In the genomic region with DNA sequence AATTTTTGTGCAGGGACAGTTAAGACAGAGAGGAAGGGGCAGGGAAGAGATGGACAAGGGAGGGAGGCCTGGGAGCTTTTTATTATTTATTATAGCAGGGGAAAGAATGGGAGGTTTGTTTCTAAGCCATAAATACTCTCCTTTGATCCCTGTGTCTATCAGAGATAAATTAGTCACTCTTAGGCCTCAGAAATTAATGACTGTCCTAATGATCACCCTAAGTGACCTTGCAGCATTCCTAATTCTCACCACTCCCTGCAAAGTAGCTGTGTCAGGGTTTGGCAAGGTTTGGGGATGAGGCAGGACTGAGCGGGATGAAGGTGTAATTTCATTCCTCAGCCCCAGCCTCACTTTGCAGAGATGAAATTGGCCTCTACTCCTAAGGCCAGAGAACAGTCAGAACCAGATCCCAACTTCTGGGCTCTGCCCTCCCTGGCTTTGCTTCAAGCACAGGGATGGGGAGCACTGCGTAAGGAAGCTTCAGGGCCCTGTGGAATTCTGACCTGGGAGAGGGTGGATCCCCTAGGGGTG, we compare ENCODE assay signal across 1 cellular context.
TF ChIP-seq lines count a peak whose summit lies in the region.

No MANE protein-coding gene starts in this region.

TF ChIP-seq in HCT116, 20 proteins besides CTCF, POLR2A, EP300 and RAD21 (continued from another document):
- TF ChIP-seq, protein P1, sequence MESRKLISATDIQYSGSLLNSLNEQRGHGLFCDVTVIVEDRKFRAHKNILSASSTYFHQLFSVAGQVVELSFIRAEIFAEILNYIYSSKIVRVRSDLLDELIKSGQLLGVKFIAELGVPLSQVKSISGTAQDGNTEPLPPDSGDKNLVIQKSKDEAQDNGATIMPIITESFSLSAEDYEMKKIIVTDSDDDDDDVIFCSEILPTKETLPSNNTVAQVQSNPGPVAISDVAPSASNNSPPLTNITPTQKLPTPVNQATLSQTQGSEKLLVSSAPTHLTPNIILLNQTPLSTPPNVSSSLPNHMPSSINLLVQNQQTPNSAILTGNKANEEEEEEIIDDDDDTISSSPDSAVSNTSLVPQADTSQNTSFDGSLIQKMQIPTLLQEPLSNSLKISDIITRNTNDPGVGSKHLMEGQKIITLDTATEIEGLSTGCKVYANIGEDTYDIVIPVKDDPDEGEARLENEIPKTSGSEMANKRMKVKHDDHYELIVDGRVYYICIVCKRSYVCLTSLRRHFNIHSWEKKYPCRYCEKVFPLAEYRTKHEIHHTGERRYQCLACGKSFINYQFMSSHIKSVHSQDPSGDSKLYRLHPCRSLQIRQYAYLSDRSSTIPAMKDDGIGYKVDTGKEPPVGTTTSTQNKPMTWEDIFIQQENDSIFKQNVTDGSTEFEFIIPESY (IDR thresholded peaks at IDR 0.05; ENCODE audit: extremely low read depth, insufficient replicate concordance, low read length), result no peak
- TF ChIP-seq ZNF274 (IDR thresholded peaks at IDR 0.05; ENCODE audit: low read depth, low read length) (no peak), TCF7L2 (IDR thresholded peaks at IDR 0.05; ENCODE audit: borderline replicate concordance, extremely low read depth, insufficient read depth, insufficient read length) (no peak), FOSL1 (IDR thresholded peaks at IDR 0.05; ENCODE audit: low read depth) (no peak), ZFX (IDR thresholded peaks at IDR 0.05) (0 out of 2 replicates have a peak, but pooled peaks have one; percentile 11), EGR1 (IDR thresholded peaks at IDR 0.05; ENCODE audit: low read depth) (no peak), EZH2 (IDR thresholded peaks at IDR 0.05) (no peak)
